ENCODE assay signal across 12 cellular contexts in the genomic region with DNA sequence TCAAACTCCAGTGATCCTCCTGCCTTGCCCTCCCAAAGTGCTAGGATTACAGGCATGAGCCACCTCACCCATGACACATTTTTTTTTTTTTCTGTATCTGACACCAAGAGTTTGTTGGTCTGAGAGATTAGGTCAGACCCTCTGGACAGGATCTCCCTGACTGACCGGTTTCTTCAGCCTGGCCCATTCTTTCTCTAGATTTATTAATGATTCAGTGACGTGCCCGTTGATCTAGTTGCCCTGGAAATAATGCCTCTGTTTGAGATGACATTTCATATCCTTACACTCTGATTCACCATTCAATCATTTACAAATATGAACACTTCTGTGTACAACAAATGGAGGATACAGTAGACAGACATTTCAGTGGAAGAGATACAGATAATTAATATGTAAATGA. TPM values are rescaled to one million over a fixed set of nuclear protein-coding genes. Genes with fewer than 3 reads are reported as not detected.
DNase-seq lines count a peak whose midpoint lies in the region; ATAC-seq and TF ChIP-seq lines count a peak whose summit lies in the region.
"Had no signal": no experiment of that assay in that cellular context is flagged by ENCODE, and none has a peak within 500 bp of the region (broad histone marks: within the 10 kb centered on the region; RNA-seq: fewer than 3 reads in every experiment).

No MANE protein-coding gene starts in this region.

- peaks cover 16% of the 10 kb centered on the region for H3K36me3 Mint-ChIP-seq in activated CD4-positive, alpha-beta T cell treated with anti-CD3 and anti-CD28 coated beads for 36 hours (ENCODE audit: low read depth)
- peaks cover 24% of the 10 kb centered on the region for H3K36me3 Mint-ChIP-seq in brain
- H3K36me3 Mint-ChIP-seq in nephron progenitor cell (ENCODE audit: low read depth), result peaks cover 24% of the 10 kb centered on the region

- peak overlapping the region; percentile 2 for H3K4me3 Mint-ChIP-seq in activated CD4-positive, alpha-beta T cell treated with anti-CD3 and anti-CD28 coated beads for 36 hours
- H3K4me3 Mint-ChIP-seq in brain (peak overlapping the region; percentile 7 to 98 (median 61)), nephron progenitor cell (peak overlapping the region; percentile 42)

- ATAC-seq in activated CD4-positive, alpha-beta T cell treated with anti-CD3 and anti-CD28 coated beads for 36 hours, result peak; percentile 19
- ATAC-seq in GM19351 (IDR thresholded peaks at IDR 0.05; ENCODE audit: unreplicated experiment), result no peak
- ATAC-seq: gastrocnemius medialis, left ventricle myocardium superior had no signal

- H3K27ac Mint-ChIP-seq in activated CD4-positive, alpha-beta T cell treated with anti-CD3 and anti-CD28 coated beads for 36 hours, result peak overlapping the region; percentile 73
- H3K27ac Mint-ChIP-seq in brain, result peak overlapping the region in 3 of 5 experiments; percentile 0 to 7 (median 4)
- no peak overlapping the region for H3K27ac Mint-ChIP-seq in nephron progenitor cell

- TF ChIP-seq CTCF in brain (conservative IDR thresholded peaks at IDR 0.05), result no peak
- TF ChIP-seq CTCF in nephron progenitor cell (IDR thresholded peaks at IDR 0.05), result no peak

- POLR2A ChIA-PET in activated CD4-positive, alpha-beta T cell treated with anti-CD3 and anti-CD28 coated beads for 36 hours (lab: Charles Lee), result no interaction called here

- CTCF ChIA-PET in activated CD4-positive, alpha-beta T cell treated with anti-CD3 and anti-CD28 coated beads for 36 hours (lab: Charles Lee), result no interaction called here

- DNase-seq in activated CD4-positive, alpha-beta T cell treated with anti-CD3 and anti-CD28 coated beads for 36 hours, result no peak
- no peak for DNase-seq in activated CD4-positive, alpha-beta T cell treated with anti-CD3 and anti-CD28 coated beads for 4 hours
- DNase-seq in LHCN-M2 (ENCODE audit: low read depth) (peak; percentile 54), nephron progenitor cell (no peak), medulla oblongata (ENCODE audit: extremely low spot score) (no peak), HuH-7 (ENCODE audit: low spot score) (no peak)
- DNase-seq: gastrocnemius medialis; left ventricle myocardium superior; NCI-H187 treated with DMSO at 0.1 percent for 48 hours; stimulated activated CD4-positive, alpha-beta T cell treated with anti-CD3 and anti-CD28 coated beads, Interleukin-4, amount 100 ng/mL, for 24 hours had no signal

- peaks cover 3% of the 10 kb centered on the region for H3K27me3 Mint-ChIP-seq in activated CD4-positive, alpha-beta T cell treated with anti-CD3 and anti-CD28 coated beads for 36 hours
- H3K27me3 Mint-ChIP-seq in brain, result peaks cover 16% of the 10 kb centered on the region
- H3K27me3 Mint-ChIP-seq in nephron progenitor cell (ENCODE audit: low read depth, poor library complexity), result peaks cover 42% of the 10 kb centered on the region

- peaks cover 29% of the 10 kb centered on the region for H3K4me1 Mint-ChIP-seq in activated CD4-positive, alpha-beta T cell treated with anti-CD3 and anti-CD28 coated beads for 36 hours
- H3K4me1 Mint-ChIP-seq in brain, result peaks cover 21% of the 10 kb centered on the region
- peaks cover 11% of the 10 kb centered on the region for H3K4me1 Mint-ChIP-seq in nephron progenitor cell

- intact Hi-C loops in activated CD4-positive, alpha-beta T cell treated with anti-CD3 and anti-CD28 coated beads for 36 hours (cut with DNase I, micrococcal nuclease), result loop anchor here (2.0 kb wide), 3 partner anchors 29 to 363 kb away; partner anchors contain the start of gene ZNF398 (in 1 of the 2)

- H3K9me3 Mint-ChIP-seq in activated CD4-positive, alpha-beta T cell treated with anti-CD3 and anti-CD28 coated beads for 36 hours (ENCODE audit: low read depth), result peaks cover 5% of the 10 kb centered on the region
- H3K9me3 Mint-ChIP-seq in brain (peaks cover 5 to 16% (median 9%) of the 10 kb centered on the region in 5 experiments), nephron progenitor cell (peaks cover 22% of the 10 kb centered on the region)

RNA-seq across cellular contexts. Expression of gene ZNF212, which starts 1.4 kb away (rescaled TPM):
- 10 to 100 TPM in 1 of 2 experiments, 1 to 10 TPM in 1; 9.9 to 15.9 TPM for total RNA-seq in activated CD4-positive, alpha-beta T cell treated with anti-CD3 and anti-CD28 coated beads for 36 hours
- total RNA-seq in LHCN-M2 (2014; rRNA removed), result 6.6 and 7.9 TPM in 2 replicates
- polyA plus RNA-seq in LHCN-M2 (2012), result 6.0 TPM
- 14.7 TPM for polyA plus RNA-seq in brain (ENCODE audit: insufficient read depth, low read depth, low replicate concordance)

RNA-seq across cellular contexts. Expression of gene ZNF783, which starts 23.9 kb away (rescaled TPM):
- total RNA-seq in activated CD4-positive, alpha-beta T cell treated with anti-CD3 and anti-CD28 coated beads for 36 hours, result 10 to 100 TPM; 14.5 to 15.4 TPM
- total RNA-seq in LHCN-M2 (2014; rRNA removed), result 16.6 and 17.6 TPM in 2 replicates
- polyA plus RNA-seq in LHCN-M2 (2012), result 3.9 TPM
- 2.8 TPM for polyA plus RNA-seq in brain (ENCODE audit: insufficient read depth, low read depth, low replicate concordance)

RNA-seq across cellular contexts. Expression of gene ZNF282, which starts 42.7 kb away (rescaled TPM):
- 10 to 100 TPM; 41.1 to 46.3 TPM for total RNA-seq in activated CD4-positive, alpha-beta T cell treated with anti-CD3 and anti-CD28 coated beads for 36 hours
- 23.0 and 28.6 TPM in 2 replicates for total RNA-seq in LHCN-M2 (2014; rRNA removed)
- polyA plus RNA-seq in LHCN-M2 (2012), result 17.3 TPM
- polyA plus RNA-seq in brain (ENCODE audit: insufficient read depth, low read depth, low replicate concordance), result 22.1 TPM

Comparison
In these comparisons a context has a peak if more than half of its experiments do, and no peak if none do; other contexts are left out.
1. H3K4me3 Mint-ChIP-seq: peak in every context shown above with its lines; median percentile 61 in brain; 42 in nephron progenitor cell; 2 in activated CD4-positive, alpha-beta T cell treated with anti-CD3 and anti-CD28 coated beads for 36 hours.